ENCODE assay signal across 8 cellular contexts in genomic region chr10:74176380-74177139, GRCh38. TPM values are rescaled to one million over a fixed set of nuclear protein-coding genes. Genes with fewer than 3 reads are reported as not detected.
DNase-seq lines count a peak whose midpoint lies in the region; ATAC-seq and TF ChIP-seq lines count a peak whose summit lies in the region.

No MANE protein-coding gene starts in this region.

- peak; percentile 91 for ATAC-seq in HG02852 (IDR thresholded peaks at IDR 0.05; ENCODE audit: unreplicated experiment)
- ATAC-seq in heart right ventricle: peak; percentile 97 to 99 (median 98)
- peak; percentile 99 for ATAC-seq in upper lobe of left lung (ENCODE audit: low FRiP score in 2 of 2)

- TF ChIP-seq POLR2A in adrenal gland (IDR thresholded peaks at IDR 0.05) (peak; percentile 66 to 95), upper lobe of left lung (IDR thresholded peaks at IDR 0.05) (peak in 3 of 4 donors; percentile 83 to 95 (median 85))

- WGBS in adrenal gland, 4 donors: 0 to 1% (median 0%) methylated on average over 3 to 72 of the region's 72 CpGs
- 0% methylated on average over 72 of the region's 72 CpGs for WGBS in heart right ventricle, 2 donors
- 0 to 2% methylated on average over 11 to 47 of the region's 72 CpGs for WGBS in upper lobe of left lung, 2 donors

- H3K27me3 ChIP-seq in adrenal gland: no peaks in the 10 kb centered on the region
- no peaks in the 10 kb centered on the region for H3K27me3 ChIP-seq in heart right ventricle
- H3K27me3 ChIP-seq in upper lobe of left lung: no peaks in the 10 kb centered on the region

- intact Hi-C loops in adrenal gland (cut with DNase I): loop anchor here in 1 of 2 donors (2.0 kb wide), 1 partner anchor 26 kb away; the partner anchor contains the start of genes ADK and AP3M1
- intact Hi-C loops in heart right ventricle (cut with DNase I): loop anchor here in 3 of 10 donors (2.0 kb wide), 1 partner anchor 26 kb away; the partner anchor contains the start of genes ADK (in 3 of the 3) and AP3M1 (in 3 of the 3)
- intact Hi-C loops in posterior cingulate gyrus (cut with DNase I): loop anchor here (2.0 kb wide), 1 partner anchor 26 kb away; the partner anchor contains the start of genes ADK and AP3M1

- H3K9me3 ChIP-seq in adrenal gland (replicated peaks in 1 of 3) (no peaks in the 10 kb centered on the region), heart right ventricle (no peaks in the 10 kb centered on the region), upper lobe of left lung (no peaks in the 10 kb centered on the region)

- in situ Hi-C loops in GM13976 (cut with MboI; ENCODE audit: low sequenced_read_pairs, unreplicated experiment): no loop called here

- TF ChIP-seq CTCF in GM13976 (IDR thresholded peaks at IDR 0.05; ENCODE audit: borderline replicate concordance, control extremely low read depth, extremely low read depth, insufficient read depth, missing control alignments) (no peak), adrenal gland (IDR thresholded peaks at IDR 0.05) (no peak), heart right ventricle (IDR thresholded peaks at IDR 0.05) (peak in 1 of 9 donors; percentile 7), upper lobe of left lung (IDR thresholded peaks at IDR 0.05) (peak in 1 of 6 experiments; percentile 19)

- H3K36me3 ChIP-seq in adrenal gland (replicated peaks in 1 of 2) (no peaks in the 10 kb centered on the region), heart right ventricle (no peaks in the 10 kb centered on the region), upper lobe of left lung (no peaks in the 10 kb centered on the region)

- H3K4me3 ChIP-seq in adrenal gland: peak overlapping the region; percentile 2 to 80 (median 60)
- H3K4me3 ChIP-seq in heart right ventricle: peak overlapping the region; percentile 52 to 92 (median 80)
- peak overlapping the region; percentile 57 to 79 (median 62) for H3K4me3 ChIP-seq in upper lobe of left lung

- DNase-seq in GM13976 (ENCODE audit: low spot score) (peak; percentile 89), NCI-H1436 treated with DMSO at 0.1 percent for 48 hours (lab: John Stamatoyannopoulos, UW) (peak; percentile 74), T follicular helper cell (ENCODE audit: low read depth) (peak; percentile 96), adrenal gland (peak; percentile 94 to 99 (median 98)), heart right ventricle (peak; percentile 92), posterior cingulate gyrus (peak; percentile 86 to 98 (median 92)), upper lobe of left lung (peak; percentile 99)

- H3K4me1 ChIP-seq in adrenal gland (replicated peaks in 1 of 2) (peaks cover 0 to 4% of the 10 kb centered on the region in 2 donors), heart right ventricle (peaks cover 0 to 29% (median 16%) of the 10 kb centered on the region in 9 donors), upper lobe of left lung (peaks cover 9 to 25% (median 12%) of the 10 kb centered on the region in 4 donors)

- TF ChIP-seq EP300 in upper lobe of left lung (IDR thresholded peaks at IDR 0.05): peak in 1 of 4 donors; percentile 48

- peak overlapping the region; percentile 41 to 92 (median 87) for H3K27ac ChIP-seq in adrenal gland
- H3K27ac ChIP-seq in heart right ventricle: peak overlapping the region; percentile 26 to 90 (median 86)
- H3K27ac ChIP-seq in upper lobe of left lung: peak overlapping the region; percentile 84 to 96 (median 92)

RNA-seq across cellular contexts. Expression of gene ADK, which starts 25.5 kb away (rescaled TPM):
- total RNA-seq in adrenal gland (10 to 100 TPM; 18.4 to 29.1 (median 22.2) TPM), heart right ventricle (10 to 100 TPM; 25.5 to 50.0 (median 40.1) TPM), upper lobe of left lung (100 to 1,000 TPM in 1 of 6 donors, 10 to 100 TPM in 5; 27.9 to 123 (median 48.1) TPM)
- polyA plus RNA-seq in adrenal gland (10 to 100 TPM in 2 of 3 donors, 1 to 10 TPM in 1; 8.2 to 45.5 (median 13.1) TPM), heart right ventricle (10 to 100 TPM; 13.0 to 38.8 TPM)

RNA-seq across cellular contexts. Expression of gene AP3M1, which starts 25.9 kb away (rescaled TPM):
- total RNA-seq in adrenal gland (10 to 100 TPM; 28.1 to 49.7 (median 38.0) TPM), heart right ventricle (10 to 100 TPM; 23.8 to 33.2 (median 28.5) TPM), upper lobe of left lung (10 to 100 TPM; 11.4 to 36.1 (median 25.3) TPM)
- polyA plus RNA-seq in adrenal gland (10 to 100 TPM in 1 of 3 donors, 1 to 10 TPM in 2; 6.1 to 79.7 (median 7.7) TPM), heart right ventricle (10 to 100 TPM in 1 of 2 donors, 1 to 10 TPM in 1; 6.6 to 14.7 TPM)

Comparison
In these comparisons a context has a peak if more than half of its experiments do, and no peak if none do; other contexts are left out.
1. Peak in every context shown above with its lines: DNase-seq, ATAC-seq, H3K4me3 ChIP-seq and H3K27ac ChIP-seq.